ENCODE assay signal across 15 cellular contexts in the genomic region with DNA sequence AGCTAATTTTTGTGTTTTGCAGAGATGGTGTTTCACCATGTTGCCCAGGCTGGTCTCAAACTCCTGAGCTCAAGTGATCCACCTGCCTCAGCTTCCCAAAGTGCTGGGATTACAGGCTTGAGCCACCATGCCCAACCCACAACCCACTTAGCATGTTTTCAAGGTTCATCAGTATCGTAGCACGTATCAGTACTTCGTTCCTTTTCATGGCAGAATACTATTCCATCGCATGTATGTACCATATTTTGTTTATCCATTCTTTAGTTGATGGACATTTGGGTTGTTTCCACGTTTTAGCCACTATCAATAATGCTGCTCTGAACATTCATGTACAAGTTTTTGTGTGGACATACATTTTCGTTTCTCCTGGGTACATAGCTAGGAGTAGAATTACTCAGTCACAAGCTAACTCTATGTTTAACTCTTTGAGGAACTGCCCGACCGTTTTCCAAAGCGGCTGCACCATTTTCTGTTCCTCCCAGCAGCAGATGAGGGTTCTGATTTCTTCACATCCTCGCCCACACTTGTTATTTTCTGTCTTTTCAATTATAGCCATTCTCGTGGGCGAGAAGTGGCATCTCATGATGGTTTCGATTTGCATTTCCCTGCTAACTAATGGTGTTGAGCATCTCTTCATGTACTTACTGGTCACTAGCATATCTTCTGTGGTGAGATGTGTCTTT.
"Had no signal": no experiment of that assay in that cellular context is flagged by ENCODE, and none has a peak within 500 bp of the region (broad histone marks: within the 10 kb centered on the region; RNA-seq: fewer than 3 reads in every experiment).

No MANE protein-coding gene starts in this region.

- H3K9me3 Mint-ChIP-seq: type B pancreatic cell had no signal

- H3K27me3 ChIP-seq: colonic mucosa, esophagus squamous epithelium, suprapubic skin had no signal

- H3K27me3 Mint-ChIP-seq: activated CD4-positive, alpha-beta T cell treated with anti-CD3 and anti-CD28 coated beads, Interleukin-2, amount 10 ng/mL, durations not matched to agents 7 days and 5 days; naive thymus-derived CD4-positive, alpha-beta T cell; type B pancreatic cell had no signal

- H3K9me3 ChIP-seq: colonic mucosa had no signal

- H3K9ac ChIP-seq: parathyroid adenoma had no signal

- FAIRE-seq: endothelial cell of umbilical vein had no signal

- H3K79me2 ChIP-seq: parathyroid adenoma had no signal

- H2AFZ ChIP-seq: parathyroid adenoma had no signal

- DNase-seq: activated CD4-positive, alpha-beta T cell treated with anti-CD3 and anti-CD28 coated beads, Interleukin-2, amount 10 ng/mL, durations not matched to agents 7 days and 5 days; activated naive CD4-positive, alpha-beta T cell treated with anti-CD3 and anti-CD28 coated beads for 36 hours; colonic mucosa; esophagus squamous epithelium; hippocampal formation; left ventricle myocardium inferior; mucosa of descending colon; naive thymus-derived CD4-positive, alpha-beta T cell; retina; stimulated activated naive CD8-positive, alpha-beta T cell treated with anti-CD3 and anti-CD28 coated beads, Interleukin-15, Interleukin-2, amounts not matched to agents 100 U/mL and 50 U/mL, for 24 hours; SW 1271 had no signal

- H3K27ac ChIP-seq: colonic mucosa, esophagus squamous epithelium, left ventricle myocardium inferior, parathyroid adenoma, suprapubic skin had no signal

- H3K4me3 ChIP-seq: colonic mucosa, esophagus squamous epithelium, left ventricle myocardium inferior, mucosa of descending colon, suprapubic skin had no signal

- ATAC-seq: mucosa of descending colon; naive thymus-derived CD4-positive, alpha-beta T cell; stimulated activated naive CD8-positive, alpha-beta T cell treated with anti-CD3 and anti-CD28 coated beads, Interleukin-15, Interleukin-2, amounts not matched to agents 100 U/mL and 50 U/mL, for 24 hours had no signal

- H3K4me3 Mint-ChIP-seq: activated CD4-positive, alpha-beta T cell treated with anti-CD3 and anti-CD28 coated beads, Interleukin-2, amount 10 ng/mL, durations not matched to agents 7 days and 5 days; activated naive CD4-positive, alpha-beta T cell treated with anti-CD3 and anti-CD28 coated beads for 36 hours; naive thymus-derived CD4-positive, alpha-beta T cell; type B pancreatic cell had no signal

- H3K27ac Mint-ChIP-seq: activated CD4-positive, alpha-beta T cell treated with anti-CD3 and anti-CD28 coated beads, Interleukin-2, amount 10 ng/mL, durations not matched to agents 7 days and 5 days; activated naive CD4-positive, alpha-beta T cell treated with anti-CD3 and anti-CD28 coated beads for 36 hours; type B pancreatic cell had no signal

- H3K36me3 ChIP-seq: colonic mucosa had no signal

- H3K4me1 ChIP-seq: colonic mucosa, esophagus squamous epithelium, left ventricle myocardium inferior, parathyroid adenoma, suprapubic skin had no signal

- H3K4me1 Mint-ChIP-seq: activated CD4-positive, alpha-beta T cell treated with anti-CD3 and anti-CD28 coated beads, Interleukin-2, amount 10 ng/mL, durations not matched to agents 7 days and 5 days had no signal
